Comparison of ENCODE assay signal across 16 cellular contexts in genomic region chr9:27394154-27394825, GRCh38.
DNase-seq lines count a peak whose midpoint lies in the region; ATAC-seq and TF ChIP-seq lines count a peak whose summit lies in the region.
"Had no signal": no experiment of that assay in that cellular context is flagged by ENCODE, and none has a peak within 500 bp of the region (broad histone marks: within the 10 kb centered on the region; RNA-seq: fewer than 3 reads in every experiment).

No MANE protein-coding gene starts in this region.

- H3K4me3 ChIP-seq in cardiac muscle cell (no peak overlapping the region), left ventricle myocardium inferior (no peak overlapping the region), aorta (ENCODE audit: low read length in 2 of 2) (no peak overlapping the region)

- in situ Hi-C loops in KBM-7 (cut with MboI; ENCODE audit: low pct_unique_long_range_greater_than_20kb, low sequenced_read_pairs), result no loop called here

- H3K27ac Mint-ChIP-seq in activated naive CD8-positive, alpha-beta T cell treated with anti-CD3 and anti-CD28 coated beads for 36 hours, result no peak overlapping the region
- H3K27ac Mint-ChIP-seq: activated CD4-positive, alpha-beta memory T cell treated with anti-CD3 and anti-CD28 coated beads for 36 hours; natural killer cell had no signal

- H3K27me3 ChIP-seq in cardiac muscle cell (peaks cover 3% of the 10 kb centered on the region), left ventricle myocardium inferior (ENCODE audit: low read depth) (no peaks in the 10 kb centered on the region), aorta (ENCODE audit: control insufficient read depth in 1 of 2, insufficient read depth in 2 of 2, low read length in 1 of 2) (no peaks in the 10 kb centered on the region)

- H3K9me3 ChIP-seq in cardiac muscle cell (ENCODE audit: low read depth), result no peaks in the 10 kb centered on the region
- peaks cover 4% of the 10 kb centered on the region for H3K9me3 ChIP-seq in left ventricle myocardium inferior (replicated peaks)
- no peaks in the 10 kb centered on the region for H3K9me3 ChIP-seq in aorta (ENCODE audit: control insufficient read depth, low read length)

- H3K36me3 ChIP-seq in cardiac muscle cell (no peaks in the 10 kb centered on the region), left ventricle myocardium inferior (no peaks in the 10 kb centered on the region), aorta (ENCODE audit: control insufficient read depth in 1 of 2, insufficient read depth in 2 of 2, low read length in 1 of 2) (no peaks in the 10 kb centered on the region)

- H3K4me3 Mint-ChIP-seq in activated naive CD8-positive, alpha-beta T cell treated with anti-CD3 and anti-CD28 coated beads for 36 hours, result no peak overlapping the region
- H3K4me3 Mint-ChIP-seq: activated CD4-positive, alpha-beta memory T cell treated with anti-CD3 and anti-CD28 coated beads for 36 hours; natural killer cell had no signal

- no peaks in the 10 kb centered on the region for H3K27me3 Mint-ChIP-seq in activated naive CD8-positive, alpha-beta T cell treated with anti-CD3 and anti-CD28 coated beads for 36 hours
- H3K27me3 Mint-ChIP-seq: activated CD4-positive, alpha-beta memory T cell treated with anti-CD3 and anti-CD28 coated beads for 36 hours had no signal

- H3K27ac ChIP-seq in cardiac muscle cell (peak overlapping the region; percentile 27), left ventricle myocardium inferior (replicated peaks) (peak overlapping the region; percentile 37), aorta (ENCODE audit: low read depth in 1 of 2, low read length in 2 of 2) (peak overlapping the region in 1 of 2 donors; percentile 54)

- WGBS in aorta, 2 donors, result 20 to 22% methylated on average over 4 of the region's 4 CpGs

- DNase-seq in cardiac muscle cell (ENCODE audit: low read depth in 1 of 2, low spot score in 1 of 2) (peak in 1 of 2 donors; percentile 11), cardiac septum (ENCODE audit: low spot score) (no peak), left ventricle myocardium inferior (no peak), pons (ENCODE audit: low spot score) (peak; percentile 68), aorta (no peak), KBM-7 (no peak), AML-193 (lab: John Stamatoyannopoulos, UW) (no peak)
- DNase-seq in activated naive CD8-positive, alpha-beta T cell treated with anti-CD3 and anti-CD28 coated beads for 36 hours, result no peak
- DNase-seq: activated CD4-positive, alpha-beta memory T cell treated with anti-CD3 and anti-CD28 coated beads for 36 hours; activated naive CD4-positive, alpha-beta T cell treated with Interleukin-2 at 50 U/mL for 16 hours; effector CD8-positive, alpha-beta T cell; HCEC 1CT; natural killer cell; NCI-H146; stimulated activated CD4-positive, alpha-beta T cell treated with anti-CD3 and anti-CD28 coated beads, Interleukin-2, amount 100 ng/mL, for 24 hours; stimulated activated naive CD8-positive, alpha-beta T cell treated with anti-CD3 and anti-CD28 coated beads, Interleukin-15, Interleukin-2, amounts not matched to agents 100 U/mL and 50 U/mL, for 24 hours had no signal

- H3K4me1 Mint-ChIP-seq in activated naive CD8-positive, alpha-beta T cell treated with anti-CD3 and anti-CD28 coated beads for 36 hours, result no peaks in the 10 kb centered on the region
- H3K4me1 Mint-ChIP-seq: natural killer cell had no signal

- intact Hi-C loops in cardiac septum (cut with DNase I), result no loop called here
- intact Hi-C loops in left ventricle myocardium inferior (cut with micrococcal nuclease), result no loop called here
- intact Hi-C loops in aorta (cut with DNase I), result loop anchor here in 1 of 2 donors (1.0 to 5.0 kb wide), 3 partner anchors 57 to 146 kb away; partner anchors contain the start of gene MOB3B

- peak; percentile 75 for ATAC-seq in aorta (ENCODE audit: low FRiP score)
- ATAC-seq: natural killer cell; stimulated activated naive CD8-positive, alpha-beta T cell treated with anti-CD3 and anti-CD28 coated beads, Interleukin-15, Interleukin-2, amounts not matched to agents 100 U/mL and 50 U/mL, for 24 hours had no signal

- no peaks in the 10 kb centered on the region for H3K36me3 Mint-ChIP-seq in activated naive CD8-positive, alpha-beta T cell treated with anti-CD3 and anti-CD28 coated beads for 36 hours
- H3K36me3 Mint-ChIP-seq: activated CD4-positive, alpha-beta memory T cell treated with anti-CD3 and anti-CD28 coated beads for 36 hours; natural killer cell had no signal

- H3K9me3 Mint-ChIP-seq in activated naive CD8-positive, alpha-beta T cell treated with anti-CD3 and anti-CD28 coated beads for 36 hours, result no peaks in the 10 kb centered on the region
- H3K9me3 Mint-ChIP-seq: activated CD4-positive, alpha-beta memory T cell treated with anti-CD3 and anti-CD28 coated beads for 36 hours; natural killer cell had no signal

- TF ChIP-seq CTCF in cardiac muscle cell (IDR thresholded peaks at IDR 0.05; ENCODE audit: low read depth, low read length), result no peak
- TF ChIP-seq CTCF in left ventricle myocardium inferior (IDR thresholded peaks at IDR 0.05; ENCODE audit: borderline replicate concordance), result no peak

- H3K4me1 ChIP-seq in cardiac muscle cell (ENCODE audit: low read depth), result peaks cover 36% of the 10 kb centered on the region
- H3K4me1 ChIP-seq in left ventricle myocardium inferior, result peaks cover 28% of the 10 kb centered on the region
- peaks cover 0 to 12% of the 10 kb centered on the region in 2 donors for H3K4me1 ChIP-seq in aorta (ENCODE audit: control insufficient read depth in 1 of 2, insufficient read depth in 2 of 2, low read length in 2 of 2)
